ENCODE assay signal across 8 cellular contexts in the genomic region with DNA sequence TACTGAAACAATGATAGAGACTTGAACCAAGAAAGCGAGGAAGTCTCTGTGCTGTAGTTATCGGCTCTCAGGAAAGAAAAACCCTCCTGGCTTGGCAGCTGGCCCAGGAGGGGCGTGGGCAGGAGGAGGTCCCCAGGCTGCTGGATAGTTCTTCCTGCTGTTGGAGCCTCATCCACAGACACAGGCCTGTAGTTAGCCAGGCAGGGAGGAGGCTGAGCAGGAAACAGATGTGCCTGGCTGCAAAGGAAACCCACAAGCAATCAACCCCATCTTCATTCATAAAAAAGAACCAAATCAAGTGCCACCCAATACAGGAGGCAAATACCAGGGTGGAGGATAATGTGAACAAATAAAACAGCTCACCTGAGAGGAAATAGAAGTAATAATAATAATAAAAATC.
DNase-seq lines count a peak whose midpoint lies in the region; ATAC-seq and TF ChIP-seq lines count a peak whose summit lies in the region.

No MANE protein-coding gene starts in this region.

- no peak for TF ChIP-seq POLR2A in GM18505 (IDR thresholded peaks at IDR 0.05; ENCODE audit: borderline replicate concordance, extremely low read depth, insufficient read depth, insufficient read length)

- peak; percentile 84 for DNase-seq in HT1080 (ENCODE audit: low read depth)
- DNase-seq in NCI-H82 treated with DMSO at 0.1 percent for 48 hours (lab: John Stamatoyannopoulos, UW; ENCODE audit: unreplicated experiment), result peak; percentile 59
- DNase-seq in dermis microvascular lymphatic vessel endothelial cell (ENCODE audit: low read depth in 2 of 2), result peak; percentile 45 to 67
- peak; percentile 88 for DNase-seq in mucosa of gallbladder (ENCODE audit: low spot score)
- no peak for DNase-seq in middle frontal gyrus (ENCODE audit: extremely low spot score, low spot score)
- no peak for DNase-seq in activated CD8-positive, alpha-beta memory T cell treated with anti-CD3 and anti-CD28 coated beads, Interleukin-2, amount 50 U/mL, for 4 hours

- no peak for ATAC-seq in GM18505 (IDR thresholded peaks at IDR 0.05; ENCODE audit: unreplicated experiment)
- ATAC-seq in HG03457 (IDR thresholded peaks at IDR 0.05; ENCODE audit: unreplicated experiment), result no peak

Comparison
In these comparisons a context has a peak if more than half of its experiments do, and no peak if none do; other contexts are left out.
1. DNase-seq: peak in HT1080 (single experiment), NCI-H82 treated with DMSO at 0.1 percent for 48 hours (single experiment), dermis microvascular lymphatic vessel endothelial cell (2 of 2) and mucosa of gallbladder (single experiment); none in middle frontal gyrus (single experiment) and activated CD8-positive, alpha-beta memory T cell treated with anti-CD3 and anti-CD28 coated beads, Interleukin-2, amount 50 U/mL, for 4 hours (single experiment).